8 cellular contexts compared by ENCODE assay signal in genomic region chr7:72829291-72829963, GRCh38. TPM values are rescaled to one million over a fixed set of nuclear protein-coding genes. Genes with fewer than 3 reads are reported as not detected.
A peak's percentile ranks its signal among the peaks of the same experiment; 100 is the strongest.
DNase-seq lines count a peak whose midpoint lies in the region; TF ChIP-seq lines count a peak whose summit lies in the region.
"Not testable (repeated sequence)": the region's sequence is repeated elsewhere in the genome, so short reads cannot be mapped to it uniquely, and the experiment has no call there.

No MANE protein-coding gene starts in this region.

- not testable (repeated sequence) for TF ChIP-seq CTCF in fibroblast of villous mesenchyme (IDR thresholded peaks at IDR 0.05; ENCODE audit: insufficient read depth, low read depth, low read length); nephron progenitor cell (IDR thresholded peaks at IDR 0.05)

- H3K27me3 Mint-ChIP-seq in nephron progenitor cell (ENCODE audit: low read depth, poor library complexity); stimulated activated naive CD8-positive, alpha-beta T cell treated with anti-CD3 and anti-CD28 coated beads, Interleukin-15, Interleukin-2, amounts not matched to agents 100 ng/mL and 50 ng/mL, for 24 hours: not testable (repeated sequence)

- H3K27me3 ChIP-seq in HAP-1 (ENCODE audit: low read depth); MG63: not testable (repeated sequence)

- not testable (repeated sequence) for H3K9me3 Mint-ChIP-seq in nephron progenitor cell; stimulated activated naive CD8-positive, alpha-beta T cell treated with anti-CD3 and anti-CD28 coated beads, Interleukin-15, Interleukin-2, amounts not matched to agents 100 ng/mL and 50 ng/mL, for 24 hours

- in situ Hi-C loops in G401 (cut with HindIII; ENCODE audit: low sequenced_read_pairs): not testable (repeated sequence)
- in situ Hi-C loops in HAP-1 (cut with MboI; ENCODE audit: low sequenced_read_pairs): loop anchor here (10.0 kb wide), 1 partner anchor 95 kb away; the partner anchor contains the start of gene POM121

- peaks cover 21% of the 10 kb centered on the region for H3K36me3 Mint-ChIP-seq in nephron progenitor cell (ENCODE audit: low read depth)
- H3K36me3 Mint-ChIP-seq in stimulated activated naive CD8-positive, alpha-beta T cell treated with anti-CD3 and anti-CD28 coated beads, Interleukin-15, Interleukin-2, amounts not matched to agents 100 ng/mL and 50 ng/mL, for 24 hours (ENCODE audit: low read depth): peaks cover 34% of the 10 kb centered on the region

- H3K36me3 ChIP-seq in HAP-1 (replicated peaks): peaks cover 13% of the 10 kb centered on the region
- peaks cover 15% of the 10 kb centered on the region for H3K36me3 ChIP-seq in MG63

- H3K4me3 ChIP-seq in HAP-1 (peak overlapping the region; percentile 66), MG63 (peak overlapping the region; percentile 75), fibroblast of villous mesenchyme (ENCODE audit: low read depth, low read length) (peak overlapping the region; percentile 76)

- peak; percentile 99 for DNase-seq in G401 (ENCODE audit: low spot score)
- peak; percentile 93 to 97 for DNase-seq in HAP-1 (ENCODE audit: low spot score in 2 of 2)
- DNase-seq in MG63: peak; percentile 90
- peak; percentile 88 to 91 for DNase-seq in SHP77 (lab: John Stamatoyannopoulos, UW)
- DNase-seq in activated gamma-delta T cell (lab: John Stamatoyannopoulos, UW): peak; percentile 67
- peak; percentile 98 for DNase-seq in fibroblast of villous mesenchyme (ENCODE audit: low read depth)
- DNase-seq in nephron progenitor cell: peak; percentile 96

- peaks cover 20% of the 10 kb centered on the region for H3K4me1 Mint-ChIP-seq in nephron progenitor cell
- peaks cover 45% of the 10 kb centered on the region for H3K4me1 Mint-ChIP-seq in stimulated activated naive CD8-positive, alpha-beta T cell treated with anti-CD3 and anti-CD28 coated beads, Interleukin-15, Interleukin-2, amounts not matched to agents 100 ng/mL and 50 ng/mL, for 24 hours (ENCODE audit: low read depth)

- H3K4me1 ChIP-seq in HAP-1: not testable (repeated sequence)

- H3K27ac Mint-ChIP-seq in nephron progenitor cell: peak overlapping the region; percentile 99
- peak overlapping the region; percentile 94 for H3K27ac Mint-ChIP-seq in stimulated activated naive CD8-positive, alpha-beta T cell treated with anti-CD3 and anti-CD28 coated beads, Interleukin-15, Interleukin-2, amounts not matched to agents 100 ng/mL and 50 ng/mL, for 24 hours

- peak overlapping the region; percentile 97 for H3K4me3 Mint-ChIP-seq in nephron progenitor cell
- peak overlapping the region; percentile 95 for H3K4me3 Mint-ChIP-seq in stimulated activated naive CD8-positive, alpha-beta T cell treated with anti-CD3 and anti-CD28 coated beads, Interleukin-15, Interleukin-2, amounts not matched to agents 100 ng/mL and 50 ng/mL, for 24 hours

- H3K9me3 ChIP-seq in HAP-1, MG63: not testable (repeated sequence)

RNA-seq across cellular contexts. Expression of gene TYW1B, which starts 1.4 kb away (rescaled TPM):
- total RNA-seq in G401 (2014; rRNA removed; shearing (Covaris generic)): 0.61 and 0.80 TPM in 2 replicates
- total RNA-seq in MG63 (2014; rRNA removed; shearing (Covaris generic); ENCODE audit: low replicate concordance): 0.52 and 3.6 TPM in 2 replicates
- total RNA-seq in fibroblast of villous mesenchyme: 2.2 and 2.3 TPM in 2 replicates

Comparison
In these comparisons a context has a peak if more than half of its experiments do, and no peak if none do; other contexts are left out.
1. Peak in every context shown above with its lines: DNase-seq and H3K4me3 ChIP-seq.